ENCODE assay signal across 20 cellular contexts in genomic region chr15:32671339-32672325, GRCh38. TPM values are rescaled to one million over a fixed set of nuclear protein-coding genes. Genes with fewer than 3 reads are reported as not detected.
DNase-seq lines count a peak whose midpoint lies in the region; ATAC-seq and TF ChIP-seq lines count a peak whose summit lies in the region.
"Had no signal": no experiment of that assay in that cellular context is flagged by ENCODE, and none has a peak within 500 bp of the region (broad histone marks: within the 10 kb centered on the region; RNA-seq: fewer than 3 reads in every experiment).

No MANE protein-coding gene starts in this region.

- CTCF ChIA-PET in BJ (lab: Yijun Ruan, JAX) (interaction anchor here (0.9 to 3.4 kb wide), 5 partner anchors 9 to 173 kb away, joined by 3 to 12 read pairs (median 3); no protein-coding TSS in a partner anchor), RWPE1 (lab: Yijun Ruan, JAX) (interaction anchor here (1.6 kb wide), 1 partner anchor 9 kb away, joined by 6 read pairs; no protein-coding TSS in a partner anchor)

- POLR2A ChIA-PET in BJ (lab: Charles Lee) = no interaction called here
- POLR2A ChIA-PET in RWPE1 (lab: Yijun Ruan, JAX; ENCODE audit: low non-redundant PET) = no interaction called here

- peaks cover 35% of the 10 kb centered on the region for H3K4me1 ChIP-seq in SJSA1 (replicated peaks)

- no peaks in the 10 kb centered on the region for H3K9me3 ChIP-seq in SJSA1 (replicated peaks)
- H3K9me3 ChIP-seq: adrenal gland had no signal

- H3K36me3 ChIP-seq in BJ (ENCODE audit: control insufficient read depth, insufficient read depth, low read length) (no peaks in the 10 kb centered on the region), SJSA1 (no peaks in the 10 kb centered on the region)
- H3K36me3 ChIP-seq: adrenal gland had no signal

- H3K4me3 ChIP-seq in BJ (ENCODE audit: low read depth, low read length) (no peak overlapping the region), SJSA1 (no peak overlapping the region)
- H3K4me3 ChIP-seq: adrenal gland had no signal

- ATAC-seq in GM21576 (IDR thresholded peaks at IDR 0.05; ENCODE audit: unreplicated experiment) = no peak
- ATAC-seq: activated CD8-positive, alpha-beta T cell treated with anti-CD3 and anti-CD28 coated beads for 36 hours had no signal

- no peaks in the 10 kb centered on the region for H3K27me3 ChIP-seq in BJ (ENCODE audit: control insufficient read depth, insufficient read depth, low read length)
- no peaks in the 10 kb centered on the region for H3K27me3 ChIP-seq in SJSA1 (replicated peaks)
- H3K27me3 ChIP-seq: adrenal gland had no signal

- DNase-seq in BJ (ENCODE audit: low read depth) (peak; percentile 54), SJSA1 (ENCODE audit: low read depth in 1 of 2, low spot score in 2 of 2) (peak; percentile 50 to 62), foreskin melanocyte (peak; percentile 88), putamen (ENCODE audit: low spot score) (peak; percentile 71), GM10266 (ENCODE audit: extremely low spot score) (no peak), RWPE1 (ENCODE audit: low spot score) (no peak), NK-92 (lab: John Stamatoyannopoulos, UW; ENCODE audit: unreplicated experiment) (no peak)
- DNase-seq: activated CD8-positive, alpha-beta T cell treated with anti-CD3 and anti-CD28 coated beads for 36 hours; adrenal gland; DMS153; Karpas-422; NCI-H1694; NCI-H524; OCI-M1; stimulated activated CD4-positive, alpha-beta T cell treated with anti-CD3 and anti-CD28 coated beads, Interleukin-2, amount 100 ng/mL, for 48 hours; stimulated activated CD8-positive, alpha-beta memory T cell treated with anti-CD3 and anti-CD28 coated beads, Interleukin-4, amount 100 ng/mL, for 48 hours; trophoblast cell had no signal

- peak overlapping the region; percentile 38; the same call in 1 of the 2 replicates for H3K27ac ChIP-seq in SJSA1
- H3K27ac ChIP-seq in RWPE1 = no peak overlapping the region

- TF ChIP-seq CTCF in BJ (IDR thresholded peaks at IDR 0.05; ENCODE audit: insufficient read depth, low read depth, low read length) (no peak), GM10266 (IDR thresholded peaks at IDR 0.05; ENCODE audit: control insufficient read depth, insufficient read depth, low read depth, missing control alignments) (no peak), RWPE1 (conservative IDR thresholded peaks at IDR 0.05; ENCODE audit: low read depth) (no peak)

RNA-seq across cellular contexts. Expression of gene SCG5, which starts 30.1 kb away (rescaled TPM):
- 9.4 and 16.7 TPM in 2 replicates for polyA plus RNA-seq in BJ (2011; rRNA removed)
- polyA minus RNA-seq in BJ (2011; rRNA and poly(A)+ RNA removed) = 2.5 and 5.5 TPM in 2 replicates
- 0.87 TPM in 1 of 2 replicates, not detected in the other for total RNA-seq in SJSA1 (2014; rRNA removed; shearing (Covaris generic))

RNA-seq across cellular contexts. Expression of gene GREM1, which starts 46.2 kb away (rescaled TPM):
- 2,051 and 2,694 TPM in 2 replicates for polyA plus RNA-seq in BJ (2011; rRNA removed)
- 1,647 and 2,147 TPM in 2 replicates for polyA minus RNA-seq in BJ (2011; rRNA and poly(A)+ RNA removed)
- 8.7 and 12.8 TPM in 2 replicates for total RNA-seq in SJSA1 (2014; rRNA removed; shearing (Covaris generic))
- total RNA-seq: activated CD8-positive, alpha-beta T cell treated with anti-CD3 and anti-CD28 coated beads for 36 hours; activated T-helper 1 cell treated with anti-CD3 and anti-CD28 coated beads, Interleukin-12 subunit alpha, Interleukin-12 subunit beta, Interleukin-2, Interleukin-4 antibody, amounts not matched to agents 30 ng/mL and 10 ng/mL and 1 ng/mL, durations not matched to agents 14 hours and 24 hours and 36 hours; endothelial cell of umbilical vein had no signal
- polyA plus RNA-seq: endothelial cell of umbilical vein had no signal

RNA-seq across cellular contexts. Expression of gene ARHGAP11A, which starts 56.3 kb away (rescaled TPM):
- 5.5 and 8.7 TPM in 2 replicates for polyA plus RNA-seq in BJ (2011; rRNA removed)
- 2.6 and 4.7 TPM in 2 replicates for polyA minus RNA-seq in BJ (2011; rRNA and poly(A)+ RNA removed)
- total RNA-seq in SJSA1 (2014; rRNA removed; shearing (Covaris generic)) = 68.8 and 97.8 TPM in 2 replicates

Comparison
In these comparisons a context has a peak if more than half of its experiments do, and no peak if none do; other contexts are left out.
1. DNase-seq: peak in BJ (single experiment), SJSA1 (2 of 2), foreskin melanocyte (single experiment) and putamen (single experiment); none in GM10266 (single experiment), RWPE1 (single experiment) and NK-92 (single experiment).